In genomic region chr2:215880970-215881369, GRCh38 we compare ENCODE assay signal across 11 cellular contexts.
DNase-seq lines count a peak whose midpoint lies in the region; ATAC-seq, FAIRE-seq and TF ChIP-seq lines count a peak whose summit lies in the region.
"Had no signal": no experiment of that assay in that cellular context is flagged by ENCODE, and none has a peak within 500 bp of the region (broad histone marks: within the 10 kb centered on the region; RNA-seq: fewer than 3 reads in every experiment).

No MANE protein-coding gene starts in this region.

- no peaks in the 10 kb centered on the region for H3K36me3 ChIP-seq in thyroid gland
- no peaks in the 10 kb centered on the region for H3K36me3 ChIP-seq in small intestine (ENCODE audit: control insufficient read depth in 2 of 2, insufficient read depth in 2 of 2, low read length in 2 of 2)

- peaks cover 44% of the 10 kb centered on the region for H3K4me1 Mint-ChIP-seq in brain

- no peaks in the 10 kb centered on the region for H3K27me3 Mint-ChIP-seq in brain

- DNase-seq in GM12891 (ENCODE audit: insufficient read length, low spot score) (no peak), thyroid gland (no peak), Right ventricle myocardium inferior (ENCODE audit: missing footprints) (no peak), ecto neural progenitor cell (ENCODE audit: low spot score) (no peak), small intestine (no peak)
- DNase-seq: activated CD4-positive, alpha-beta T cell treated with anti-CD3 and anti-CD28 coated beads for 48 hours; Caco-2; NCI-H526 treated with DMSO at 0.1 percent for 48 hours had no signal

- H3K36me3 Mint-ChIP-seq in brain = no peaks in the 10 kb centered on the region

- H3K27ac ChIP-seq in thyroid gland (no peak overlapping the region), small intestine (ENCODE audit: low read depth in 1 of 2, low read length in 1 of 2) (no peak overlapping the region)

- H3K27me3 ChIP-seq in thyroid gland (no peaks in the 10 kb centered on the region), small intestine (ENCODE audit: control insufficient read depth in 2 of 2, insufficient read depth in 2 of 2, low read length in 2 of 2) (no peaks in the 10 kb centered on the region)

- H3K9me3 Mint-ChIP-seq in brain = peaks cover 3 to 9% (median 4%) of the 10 kb centered on the region in 5 experiments

- TF ChIP-seq CTCF in brain (conservative IDR thresholded peaks at IDR 0.05) (no peak), thyroid gland (IDR thresholded peaks at IDR 0.05) (no peak)

- H3K4me1 ChIP-seq in thyroid gland (no peaks in the 10 kb centered on the region), small intestine (ENCODE audit: control insufficient read depth in 2 of 2, insufficient read depth in 1 of 2, low read depth in 1 of 2, low read length in 1 of 2) (no peaks in the 10 kb centered on the region)

- 83 to 93% methylated on average over 4 of the region's 4 CpGs for WGBS in thyroid gland, 2 donors
- 65 to 71% (median 70%) methylated on average over 4 of the region's 4 CpGs for WGBS in small intestine, 3 donors

- H3K4me3 ChIP-seq in thyroid gland (replicated peaks in 1 of 3) = no peak overlapping the region
- no peak overlapping the region for H3K4me3 ChIP-seq in small intestine (ENCODE audit: low read depth in 1 of 2, low read length in 2 of 2)

- intact Hi-C loops in thyroid gland (cut with DNase I) = no loop called here
- intact Hi-C loops in Right ventricle myocardium inferior (cut with DNase I) = no loop called here

- peak overlapping the region in 1 of 5 experiments; percentile 4 for H3K4me3 Mint-ChIP-seq in brain

- no peak for TF ChIP-seq POLR2A in GM12891 (IDR thresholded peaks at IDR 0.05; ENCODE audit: low read depth, low read length)
- TF ChIP-seq POLR2A in thyroid gland (IDR thresholded peaks at IDR 0.05) = no peak

- H3K9me3 ChIP-seq in thyroid gland = no peaks in the 10 kb centered on the region
- H3K9me3 ChIP-seq in small intestine (ENCODE audit: control insufficient read depth, low read depth) = no peaks in the 10 kb centered on the region
- H3K9me3 ChIP-seq: Caco-2 had no signal

- H3K27ac Mint-ChIP-seq in brain = peak overlapping the region in 3 of 5 experiments; percentile 16 to 83 (median 69)

- FAIRE-seq in GM12891 (lab: Jason Lieb, UNC) = no peak
- FAIRE-seq in small intestine (lab: Jason Lieb, UNC) = no peak

- ATAC-seq in GM21526 (IDR thresholded peaks at IDR 0.05; ENCODE audit: low FRiP score, unreplicated experiment) (peak; percentile 78), HG03280 (IDR thresholded peaks at IDR 0.05; ENCODE audit: unreplicated experiment) (peak; percentile 64), Right ventricle myocardium inferior (no peak)

TF ChIP-seq in GM12891, 5 proteins besides CTCF, POLR2A, EP300 and RAD21:
- no peak for TF ChIP-seq POLR2AphosphoS5 (IDR thresholded peaks at IDR 0.05; ENCODE audit: low read depth, low read length)
- TF ChIP-seq POU2F2 (IDR thresholded peaks at IDR 0.05; ENCODE audit: low read depth, low read length) = 0 out of 2 replicates have a peak, but pooled peaks have one; percentile 37
- TF ChIP-seq TAF1 (IDR thresholded peaks at IDR 0.05; ENCODE audit: low read depth, low read length) = no peak
